7 cellular contexts compared by ENCODE assay signal in genomic region chr17:46805771-46806170, GRCh38. TPM values are rescaled to one million over a fixed set of nuclear protein-coding genes. Genes with fewer than 3 reads are reported as not detected.
"Had no signal": no experiment of that assay in that cellular context is flagged by ENCODE, and none has a peak within 500 bp of the region (broad histone marks: within the 10 kb centered on the region; RNA-seq: fewer than 3 reads in every experiment).

No MANE protein-coding gene starts in this region.

- H3K4me1 Mint-ChIP-seq: IgD-negative memory B cell had no signal

- H3K4me3 Mint-ChIP-seq: H9 had no signal

- H3K27ac Mint-ChIP-seq: H9, IgD-negative memory B cell had no signal

- H2AFZ ChIP-seq: GM23248 had no signal

- H3K4me3 ChIP-seq: GM23248 had no signal

- DNase-seq: GM23248, GOT3, H9, HCEC 1CT had no signal

- FAIRE-seq: H54, HTR-8/SVneo had no signal

- H3K27ac ChIP-seq: GM23248 had no signal

- H3K9ac ChIP-seq: GM23248 had no signal

RNA-seq across cellular contexts. Expression of gene WNT9B, which starts 45.6 kb away (rescaled TPM):
- total RNA-seq: GM23248 had no signal
- polyA plus RNA-seq: GM23248, IgD-negative memory B cell had no signal
